ENCODE assay signal across 15 cellular contexts in genomic region chrX:40087574-40088298, GRCh38. TPM values are rescaled to one million over a fixed set of nuclear protein-coding genes. Genes with fewer than 3 reads are reported as not detected.
DNase-seq lines count a peak whose midpoint lies in the region; ATAC-seq, FAIRE-seq and TF ChIP-seq lines count a peak whose summit lies in the region.
"Had no signal": no experiment of that assay in that cellular context is flagged by ENCODE, and none has a peak within 500 bp of the region (broad histone marks: within the 10 kb centered on the region; RNA-seq: fewer than 3 reads in every experiment).

No MANE protein-coding gene starts in this region.

- H3K9ac ChIP-seq in astrocyte (ENCODE audit: low read length): no peak overlapping the region

- H3K9me3 ChIP-seq in astrocyte (ENCODE audit: insufficient read depth, low read depth, low read length) (no peaks in the 10 kb centered on the region), iPS-18c (ENCODE audit: control insufficient read depth, insufficient read depth, low read length) (peaks cover 13% of the 10 kb centered on the region), sigmoid colon (no peaks in the 10 kb centered on the region)

- H3K36me3 ChIP-seq in astrocyte (ENCODE audit: insufficient read depth, low read length) (no peaks in the 10 kb centered on the region), sigmoid colon (no peaks in the 10 kb centered on the region)

- no peak overlapping the region for H3K27ac Mint-ChIP-seq in astrocyte (ENCODE audit: unreplicated experiment)
- H3K27ac Mint-ChIP-seq: activated naive CD8-positive, alpha-beta T cell treated with anti-CD3 and anti-CD28 coated beads, Interleukin-2, amount 10 ng/mL, durations not matched to agents 7 days and 5 days; B cell; memory B cell had no signal

- TF ChIP-seq CTCF in astrocyte (IDR thresholded peaks at IDR 0.05; ENCODE audit: insufficient read depth, low read depth, low read length) (no peak), sigmoid colon (IDR thresholded peaks at IDR 0.05) (no peak)

- peaks cover 24% of the 10 kb centered on the region for H3K4me1 Mint-ChIP-seq in astrocyte (ENCODE audit: low read depth, unreplicated experiment)

- H3K27ac ChIP-seq in astrocyte (ENCODE audit: low read depth, low read length) (no peak overlapping the region), sigmoid colon (peak overlapping the region; percentile 71 to 83 (median 74))
- H3K27ac ChIP-seq: SK-N-MC had no signal

- H3K4me1 ChIP-seq in astrocyte (ENCODE audit: insufficient read depth, low read length): peaks cover 27% of the 10 kb centered on the region
- H3K4me1 ChIP-seq in sigmoid colon: peaks cover 0 to 93% (median 78%) of the 10 kb centered on the region in 4 donors

- ATAC-seq in GM18502 (IDR thresholded peaks at IDR 0.05; ENCODE audit: poor library complexity, unreplicated experiment) (no peak), Right ventricle myocardium superior (ENCODE audit: poor library complexity) (no peak)

- peaks cover 74% of the 10 kb centered on the region for H4K20me1 ChIP-seq in astrocyte (ENCODE audit: insufficient read depth, low read length)

- H2AFZ ChIP-seq in astrocyte (ENCODE audit: low read depth, low read length): no peak overlapping the region

- H3K27me3 Mint-ChIP-seq in astrocyte (ENCODE audit: low read depth, unreplicated experiment): peaks cover 2% of the 10 kb centered on the region
- H3K27me3 Mint-ChIP-seq: activated naive CD8-positive, alpha-beta T cell treated with anti-CD3 and anti-CD28 coated beads, Interleukin-2, amount 10 ng/mL, durations not matched to agents 7 days and 5 days; B cell; memory B cell had no signal

- no peaks in the 10 kb centered on the region for H3K9me3 Mint-ChIP-seq in astrocyte (ENCODE audit: unreplicated experiment)
- H3K9me3 Mint-ChIP-seq: activated naive CD8-positive, alpha-beta T cell treated with anti-CD3 and anti-CD28 coated beads, Interleukin-2, amount 10 ng/mL, durations not matched to agents 7 days and 5 days; memory B cell had no signal

- peak overlapping the region; percentile 44 for H3K4me2 ChIP-seq in astrocyte (ENCODE audit: low read length)

- H3K4me3 Mint-ChIP-seq in astrocyte (ENCODE audit: unreplicated experiment): peak overlapping the region; percentile 40
- H3K4me3 Mint-ChIP-seq: activated naive CD8-positive, alpha-beta T cell treated with anti-CD3 and anti-CD28 coated beads, Interleukin-2, amount 10 ng/mL, durations not matched to agents 7 days and 5 days; B cell had no signal

- H3K4me3 ChIP-seq in astrocyte (ENCODE audit: insufficient read depth, low read depth, low read length) (no peak overlapping the region), iPS-18c (ENCODE audit: insufficient read depth, low read depth, low read length) (peak overlapping the region; percentile 31; the same call in 1 of the 2 replicates), sigmoid colon (no peak overlapping the region)
- H3K4me3 ChIP-seq: SK-N-MC had no signal

- TF ChIP-seq POLR2A in sigmoid colon (IDR thresholded peaks at IDR 0.05): no peak

- FAIRE-seq in G401.6 (lab: Jason Lieb, UNC) (peak; percentile 77), astrocyte (lab: Jason Lieb, UNC) (no peak)
- FAIRE-seq: colon had no signal

- intact Hi-C loops in sigmoid colon (cut with DNase I) (loop anchor here (5.0 to 10.0 kb wide), 3 partner anchors 65 to 1285 kb away; partner anchors contain the start of gene MID1IP1), Right ventricle myocardium superior (cut with DNase I) (loop anchor here (10.0 kb wide), 1 partner anchor 73 kb away; no protein-coding TSS in a partner anchor)

- no peak for TF ChIP-seq EP300 in sigmoid colon (IDR thresholded peaks at IDR 0.05)

- 50 to 67% methylated on average over 11 of the region's 11 CpGs for WGBS in sigmoid colon, 2 donors

- DNase-seq in astrocyte (ENCODE audit: low read depth): no peak
- DNase-seq in sigmoid colon: no peak
- no peak for DNase-seq in NCI-H2227 treated with DMSO at 0.1 percent for 48 hours (lab: John Stamatoyannopoulos, UW)
- DNase-seq in Right ventricle myocardium superior: no peak
- no peak for DNase-seq in activated CD4-positive, alpha-beta T cell treated with anti-CD3 and anti-CD28 coated beads for 1 hour
- DNase-seq: activated CD4-positive, CD25-positive, alpha-beta regulatory T cell; activated naive CD8-positive, alpha-beta T cell treated with anti-CD3 and anti-CD28 coated beads, Interleukin-2, amount 10 ng/mL, durations not matched to agents 7 days and 5 days; NK-92 treated with Interleukin-12 subunit alpha and Interleukin-12 subunit beta, amount 100 ng/mL, for 24 hours had no signal

- no peaks in the 10 kb centered on the region for H3K36me3 Mint-ChIP-seq in astrocyte (ENCODE audit: low read depth, unreplicated experiment)
- H3K36me3 Mint-ChIP-seq: memory B cell had no signal

- H3K79me2 ChIP-seq in astrocyte (ENCODE audit: insufficient read depth, low read length): peaks cover 79% of the 10 kb centered on the region

- H3K27me3 ChIP-seq in astrocyte (ENCODE audit: insufficient read depth, low read length) (no peaks in the 10 kb centered on the region), sigmoid colon (no peaks in the 10 kb centered on the region)

RNA-seq across cellular contexts. Expression of gene BCOR, which starts 10.0 kb away (rescaled TPM):
- total RNA-seq in astrocyte: 9.0 TPM in 2 replicates
- total RNA-seq in sigmoid colon: 10 to 100 TPM; 15.8 to 31.6 (median 23.0) TPM
- polyA plus RNA-seq in sigmoid colon: 10 to 100 TPM in 1 of 3 donors, 1 to 10 TPM in 2; 3.5 to 11.5 (median 3.6) TPM
- 14.0 TPM for total RNA-seq in Right ventricle myocardium superior
